ENCODE assay signal across 1 cellular context in the genomic region with DNA sequence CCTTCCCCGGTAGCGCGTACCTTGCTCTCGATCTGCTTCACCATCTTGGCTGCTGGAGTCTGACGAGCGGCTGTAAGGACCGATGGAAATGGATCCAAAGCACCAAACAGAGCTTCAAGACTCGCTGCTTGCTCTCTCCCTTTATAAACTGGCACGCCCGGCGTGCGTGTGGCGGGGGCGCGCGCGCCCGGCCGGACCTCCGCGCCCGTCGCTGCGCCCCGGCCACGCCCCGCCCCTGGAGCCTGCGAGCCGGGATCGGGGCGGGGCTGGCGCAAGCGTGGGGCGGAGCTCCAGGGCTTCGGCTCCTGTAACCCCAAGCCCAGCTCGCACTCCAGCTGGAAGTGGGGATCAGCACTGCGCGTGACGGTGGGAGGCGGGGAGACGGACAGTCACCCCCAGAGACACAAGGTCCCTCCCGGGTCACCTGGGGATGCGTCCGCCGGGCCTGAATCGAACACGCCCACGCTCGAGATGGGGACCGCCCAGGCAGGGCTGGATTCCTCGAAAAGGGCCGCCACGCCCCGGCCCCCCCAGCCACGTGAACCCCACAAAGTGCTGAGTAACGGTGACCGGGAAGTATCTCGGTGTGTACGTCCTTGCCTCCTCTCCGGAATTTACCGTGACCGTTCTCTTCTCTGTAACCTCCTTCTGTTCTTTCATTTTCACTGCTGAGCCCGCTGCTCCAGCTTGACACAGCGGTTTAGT.
A peak's percentile ranks its signal among the peaks of the same experiment; 100 is the strongest.
TF ChIP-seq lines count a peak whose summit lies in the region.

Gene TXN, minus strand, starts transcription at position 116 of the 705 bp plus-strand sequence. Its CDS starts 72 bp downstream, at position 44.

TF ChIP-seq in HEK293, 187 proteins besides CTCF, POLR2A, EP300 and RAD21 (continued from another document and continues in another):
- TF ChIP-seq, protein P1, sequence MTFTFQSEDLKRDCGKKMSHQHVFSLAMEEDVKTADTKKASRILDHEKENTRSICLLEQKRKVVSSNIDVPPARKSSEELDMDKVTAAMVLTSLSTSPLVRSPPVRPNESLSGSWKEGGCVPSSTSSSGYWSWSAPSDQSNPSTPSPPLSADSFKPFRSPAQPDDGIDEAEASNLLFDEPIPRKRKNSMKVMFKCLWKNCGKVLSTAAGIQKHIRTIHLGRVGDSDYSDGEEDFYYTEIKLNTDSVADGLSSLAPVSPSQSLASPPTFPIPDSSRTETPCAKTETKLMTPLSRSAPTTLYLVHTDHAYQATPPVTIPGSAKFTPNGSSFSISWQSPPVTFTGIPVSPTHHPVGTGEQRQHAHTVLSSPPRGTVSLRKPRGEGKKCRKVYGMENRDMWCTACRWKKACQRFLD (tag by site-specific recombination; IDR thresholded peaks at IDR 0.05): no peak
- TF ChIP-seq GLIS1 (tag by site-specific recombination; IDR thresholded peaks at IDR 0.05) (peak; percentile 42; the same call in 1 of the 2 replicates), ZNF404 (tag by site-specific recombination; IDR thresholded peaks at IDR 0.05) (no peak), ZBTB48 (tag by site-specific recombination; IDR thresholded peaks at IDR 0.05) (no peak), ZBTB1 (tag by site-specific recombination; IDR thresholded peaks at IDR 0.05) (no peak), ZNF112 (tag by site-specific recombination; IDR thresholded peaks at IDR 0.05) (no peak), GLIS2 (tag by site-specific recombination; IDR thresholded peaks at IDR 0.05) (peak; percentile 70), ZNF423 (tag by site-specific recombination; IDR thresholded peaks at IDR 0.05) (no peak), ZNF843 (tag by site-specific recombination; IDR thresholded peaks at IDR 0.05) (no peak), ATF2 (tag by site-specific recombination; IDR thresholded peaks at IDR 0.05; ENCODE audit: low read depth) (no peak), ZNF621 (tag by site-specific recombination; IDR thresholded peaks at IDR 0.05) (no peak), ZNF571 (tag by site-specific recombination; IDR thresholded peaks at IDR 0.05) (no peak), ZNF830 (tag by site-specific recombination; IDR thresholded peaks at IDR 0.05; ENCODE audit: low read depth) (no peak), SP2 (tag by site-specific recombination; IDR thresholded peaks at IDR 0.05) (peak; percentile 60), YY1 (tag by site-specific recombination; IDR thresholded peaks at IDR 0.05) (0 out of 2 replicates have a peak, but pooled peaks have one; percentile 21), ZNF366 (tag by site-specific recombination; conservative IDR thresholded peaks at IDR 0.05) (0 out of 2 replicates have a peak, but pooled peaks have one; percentile 27), ZNF132 (tag by site-specific recombination; IDR thresholded peaks at IDR 0.05; ENCODE audit: borderline replicate concordance) (no peak), PATZ1 (tag by site-specific recombination; IDR thresholded peaks at IDR 0.05) (peak; percentile 76), PRDM1 (tag by site-specific recombination; IDR thresholded peaks at IDR 0.05) (no peak), ZNF133 (tag by site-specific recombination; IDR thresholded peaks at IDR 0.05) (no peak), FEZF1 (tag by site-specific recombination; IDR thresholded peaks at IDR 0.05) (no peak), SP3 (tag by site-specific recombination; IDR thresholded peaks at IDR 0.05) (peak; percentile 83), ZNF175 (tag by site-specific recombination; IDR thresholded peaks at IDR 0.05) (no peak), ZNF664 (tag by site-specific recombination; IDR thresholded peaks at IDR 0.05) (no peak), RBAK (tag by site-specific recombination; IDR thresholded peaks at IDR 0.05) (no peak), ZNF658 (tag by site-specific recombination; IDR thresholded peaks at IDR 0.05) (no peak), ZBTB17 (tag by site-specific recombination; IDR thresholded peaks at IDR 0.05) (no peak), MEIS1 (CRISPR knock-in tag; IDR thresholded peaks at IDR 0.05; ENCODE audit: borderline replicate concordance) (no peak), ZNF16 (tag by site-specific recombination; IDR thresholded peaks at IDR 0.05; ENCODE audit: low read depth) (no peak), ZNF585B (tag by site-specific recombination; IDR thresholded peaks at IDR 0.05) (no peak), ZNF660 (tag by site-specific recombination; IDR thresholded peaks at IDR 0.05) (0 out of 2 replicates have a peak, but pooled peaks have one; percentile 56), ZSCAN5A (tag by site-specific recombination; IDR thresholded peaks at IDR 0.05) (no peak), ZNF514 (tag by site-specific recombination; IDR thresholded peaks at IDR 0.05) (no peak), ZNF138 (tag by site-specific recombination; IDR thresholded peaks at IDR 0.05; ENCODE audit: borderline replicate concordance) (no peak), MYNN (tag by site-specific recombination; IDR thresholded peaks at IDR 0.05; ENCODE audit: borderline replicate concordance) (no peak), ZNF146 (tag by site-specific recombination; IDR thresholded peaks at IDR 0.05) (no peak), SP7 (tag by site-specific recombination; IDR thresholded peaks at IDR 0.05) (0 out of 2 replicates have a peak, but pooled peaks have one; percentile 6), GLI2 (tag by site-specific recombination; IDR thresholded peaks at IDR 0.05; ENCODE audit: borderline replicate concordance, low read depth) (no peak), ZNF221 (tag by site-specific recombination; IDR thresholded peaks at IDR 0.05; ENCODE audit: borderline replicate concordance) (no peak)
- TF ChIP-seq, protein P2, sequence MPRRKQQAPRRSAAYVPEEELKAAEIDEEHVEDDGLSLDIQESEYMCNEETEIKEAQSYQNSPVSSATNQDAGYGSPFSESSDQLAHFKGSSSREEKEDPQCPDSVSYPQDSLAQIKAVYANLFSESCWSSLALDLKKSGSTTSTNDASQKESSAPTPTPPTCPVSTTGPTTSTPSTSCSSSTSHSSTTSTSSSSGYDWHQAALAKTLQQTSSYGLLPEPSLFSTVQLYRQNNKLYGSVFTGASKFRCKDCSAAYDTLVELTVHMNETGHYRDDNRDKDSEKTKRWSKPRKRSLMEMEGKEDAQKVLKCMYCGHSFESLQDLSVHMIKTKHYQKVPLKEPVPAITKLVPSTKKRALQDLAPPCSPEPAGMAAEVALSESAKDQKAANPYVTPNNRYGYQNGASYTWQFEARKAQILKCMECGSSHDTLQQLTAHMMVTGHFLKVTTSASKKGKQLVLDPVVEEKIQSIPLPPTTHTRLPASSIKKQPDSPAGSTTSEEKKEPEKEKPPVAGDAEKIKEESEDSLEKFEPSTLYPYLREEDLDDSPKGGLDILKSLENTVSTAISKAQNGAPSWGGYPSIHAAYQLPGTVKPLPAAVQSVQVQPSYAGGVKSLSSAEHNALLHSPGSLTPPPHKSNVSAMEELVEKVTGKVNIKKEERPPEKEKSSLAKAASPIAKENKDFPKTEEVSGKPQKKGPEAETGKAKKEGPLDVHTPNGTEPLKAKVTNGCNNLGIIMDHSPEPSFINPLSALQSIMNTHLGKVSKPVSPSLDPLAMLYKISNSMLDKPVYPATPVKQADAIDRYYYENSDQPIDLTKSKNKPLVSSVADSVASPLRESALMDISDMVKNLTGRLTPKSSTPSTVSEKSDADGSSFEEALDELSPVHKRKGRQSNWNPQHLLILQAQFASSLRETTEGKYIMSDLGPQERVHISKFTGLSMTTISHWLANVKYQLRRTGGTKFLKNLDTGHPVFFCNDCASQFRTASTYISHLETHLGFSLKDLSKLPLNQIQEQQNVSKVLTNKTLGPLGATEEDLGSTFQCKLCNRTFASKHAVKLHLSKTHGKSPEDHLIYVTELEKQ (tag by site-specific recombination; IDR thresholded peaks at IDR 0.05; ENCODE audit: borderline replicate concordance): no peak
- TF ChIP-seq, protein P3, sequence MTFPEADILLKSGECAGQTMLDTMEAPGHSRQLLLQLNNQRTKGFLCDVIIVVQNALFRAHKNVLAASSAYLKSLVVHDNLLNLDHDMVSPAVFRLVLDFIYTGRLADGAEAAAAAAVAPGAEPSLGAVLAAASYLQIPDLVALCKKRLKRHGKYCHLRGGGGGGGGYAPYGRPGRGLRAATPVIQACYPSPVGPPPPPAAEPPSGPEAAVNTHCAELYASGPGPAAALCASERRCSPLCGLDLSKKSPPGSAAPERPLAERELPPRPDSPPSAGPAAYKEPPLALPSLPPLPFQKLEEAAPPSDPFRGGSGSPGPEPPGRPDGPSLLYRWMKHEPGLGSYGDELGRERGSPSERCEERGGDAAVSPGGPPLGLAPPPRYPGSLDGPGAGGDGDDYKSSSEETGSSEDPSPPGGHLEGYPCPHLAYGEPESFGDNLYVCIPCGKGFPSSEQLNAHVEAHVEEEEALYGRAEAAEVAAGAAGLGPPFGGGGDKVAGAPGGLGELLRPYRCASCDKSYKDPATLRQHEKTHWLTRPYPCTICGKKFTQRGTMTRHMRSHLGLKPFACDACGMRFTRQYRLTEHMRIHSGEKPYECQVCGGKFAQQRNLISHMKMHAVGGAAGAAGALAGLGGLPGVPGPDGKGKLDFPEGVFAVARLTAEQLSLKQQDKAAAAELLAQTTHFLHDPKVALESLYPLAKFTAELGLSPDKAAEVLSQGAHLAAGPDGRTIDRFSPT (tag by site-specific recombination; IDR thresholded peaks at IDR 0.05): no peak
- TF ChIP-seq, protein P4, sequence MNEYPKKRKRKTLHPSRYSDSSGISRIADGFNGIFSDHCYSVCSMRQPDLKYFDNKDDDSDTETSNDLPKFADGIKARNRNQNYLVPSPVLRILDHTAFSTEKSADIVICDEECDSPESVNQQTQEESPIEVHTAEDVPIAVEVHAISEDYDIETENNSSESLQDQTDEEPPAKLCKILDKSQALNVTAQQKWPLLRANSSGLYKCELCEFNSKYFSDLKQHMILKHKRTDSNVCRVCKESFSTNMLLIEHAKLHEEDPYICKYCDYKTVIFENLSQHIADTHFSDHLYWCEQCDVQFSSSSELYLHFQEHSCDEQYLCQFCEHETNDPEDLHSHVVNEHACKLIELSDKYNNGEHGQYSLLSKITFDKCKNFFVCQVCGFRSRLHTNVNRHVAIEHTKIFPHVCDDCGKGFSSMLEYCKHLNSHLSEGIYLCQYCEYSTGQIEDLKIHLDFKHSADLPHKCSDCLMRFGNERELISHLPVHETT (tag by site-specific recombination; IDR thresholded peaks at IDR 0.05): no peak
- TF ChIP-seq, protein P5, sequence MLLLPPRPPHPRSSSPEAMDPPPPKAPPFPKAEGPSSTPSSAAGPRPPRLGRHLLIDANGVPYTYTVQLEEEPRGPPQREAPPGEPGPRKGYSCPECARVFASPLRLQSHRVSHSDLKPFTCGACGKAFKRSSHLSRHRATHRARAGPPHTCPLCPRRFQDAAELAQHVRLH (tag by site-specific recombination; IDR thresholded peaks at IDR 0.05): no peak
- TF ChIP-seq, protein P6, sequence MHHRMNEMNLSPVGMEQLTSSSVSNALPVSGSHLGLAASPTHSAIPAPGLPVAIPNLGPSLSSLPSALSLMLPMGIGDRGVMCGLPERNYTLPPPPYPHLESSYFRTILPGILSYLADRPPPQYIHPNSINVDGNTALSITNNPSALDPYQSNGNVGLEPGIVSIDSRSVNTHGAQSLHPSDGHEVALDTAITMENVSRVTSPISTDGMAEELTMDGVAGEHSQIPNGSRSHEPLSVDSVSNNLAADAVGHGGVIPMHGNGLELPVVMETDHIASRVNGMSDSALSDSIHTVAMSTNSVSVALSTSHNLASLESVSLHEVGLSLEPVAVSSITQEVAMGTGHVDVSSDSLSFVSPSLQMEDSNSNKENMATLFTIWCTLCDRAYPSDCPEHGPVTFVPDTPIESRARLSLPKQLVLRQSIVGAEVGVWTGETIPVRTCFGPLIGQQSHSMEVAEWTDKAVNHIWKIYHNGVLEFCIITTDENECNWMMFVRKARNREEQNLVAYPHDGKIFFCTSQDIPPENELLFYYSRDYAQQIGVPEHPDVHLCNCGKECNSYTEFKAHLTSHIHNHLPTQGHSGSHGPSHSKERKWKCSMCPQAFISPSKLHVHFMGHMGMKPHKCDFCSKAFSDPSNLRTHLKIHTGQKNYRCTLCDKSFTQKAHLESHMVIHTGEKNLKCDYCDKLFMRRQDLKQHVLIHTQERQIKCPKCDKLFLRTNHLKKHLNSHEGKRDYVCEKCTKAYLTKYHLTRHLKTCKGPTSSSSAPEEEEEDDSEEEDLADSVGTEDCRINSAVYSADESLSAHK (tag by site-specific recombination; IDR thresholded peaks at IDR 0.05): no peak; the same call in 1 of the 2 replicates
